19 cellular contexts compared by ENCODE assay signal in genomic region chr11:114269498-114269897, GRCh38. TPM values are rescaled to one million over a fixed set of nuclear protein-coding genes. Genes with fewer than 3 reads are reported as not detected.
DNase-seq lines count a peak whose midpoint lies in the region; ATAC-seq and TF ChIP-seq lines count a peak whose summit lies in the region.
"Had no signal": no experiment of that assay in that cellular context is flagged by ENCODE, and none has a peak within 500 bp of the region (broad histone marks: within the 10 kb centered on the region; RNA-seq: fewer than 3 reads in every experiment).

No MANE protein-coding gene starts in this region.

- ATAC-seq in Right ventricle myocardium superior (ENCODE audit: poor library complexity) (peak; percentile 65), Right ventricle myocardium inferior (no peak), left ventricle myocardium superior (peak; percentile 53)
- ATAC-seq: A549; CD8-positive, alpha-beta T cell; GM12878 had no signal

- H3K9me3 ChIP-seq in left ventricle myocardium inferior (replicated peaks): no peaks in the 10 kb centered on the region
- H3K9me3 ChIP-seq: A549; BLaER1 treated with 17β-estradiol and CSF1 and Interleukin-3, amounts not matched to agents 10 nM and 100 nM; Caco-2 had no signal

- H3K27me3 Mint-ChIP-seq in type B pancreatic cell: peaks cover 29% of the 10 kb centered on the region

- H3K27ac ChIP-seq in left ventricle myocardium inferior (replicated peaks) (no peak overlapping the region), coronary artery (no peak overlapping the region)
- H3K27ac ChIP-seq: 22Rv1; A549; BLaER1 treated with 17β-estradiol and CSF1 and Interleukin-3, amounts not matched to agents 10 nM and 100 nM; C4-2B had no signal

- H3K27ac Mint-ChIP-seq in type B pancreatic cell: no peak overlapping the region
- H3K27ac Mint-ChIP-seq: B cell; CD4-positive, alpha-beta T cell; CD8-positive, alpha-beta T cell had no signal

- H3K36me3 ChIP-seq in left ventricle myocardium inferior: peaks cover 6% of the 10 kb centered on the region
- H3K36me3 ChIP-seq: BLaER1 treated with 17β-estradiol and CSF1 and Interleukin-3, amounts not matched to agents 10 nM and 100 nM had no signal

- no peak overlapping the region for H3K4me3 Mint-ChIP-seq in type B pancreatic cell
- H3K4me3 Mint-ChIP-seq: B cell; CD4-positive, alpha-beta T cell; CD8-positive, alpha-beta T cell had no signal

- intact Hi-C loops in Right ventricle myocardium superior (cut with DNase I): no loop called here
- intact Hi-C loops in Right ventricle myocardium inferior (cut with DNase I): no loop called here
- intact Hi-C loops in left ventricle myocardium superior (cut with micrococcal nuclease): no loop called here
- intact Hi-C loops in left ventricle myocardium inferior (cut with micrococcal nuclease): no loop called here

- DNase-seq in Right ventricle myocardium superior (no peak), Right ventricle myocardium inferior (ENCODE audit: missing footprints) (no peak), left ventricle myocardium superior (no peak), left ventricle myocardium inferior (no peak), coronary artery (ENCODE audit: low spot score) (peak; percentile 21), type B pancreatic cell (ENCODE audit: extremely low spot score, unreplicated experiment) (peak; percentile 2), GDM1 (lab: John Stamatoyannopoulos, UW) (no peak)
- DNase-seq: AML-193; Caco-2; Calu3; CD4-positive, alpha-beta T cell; CD8-positive, alpha-beta T cell; DMS79 treated with DMSO at 0.1 percent for 48 hours had no signal

- no peaks in the 10 kb centered on the region for H3K4me1 Mint-ChIP-seq in type B pancreatic cell (ENCODE audit: unreplicated experiment)
- H3K4me1 Mint-ChIP-seq: B cell had no signal

- H3K4me3 ChIP-seq in left ventricle myocardium inferior (no peak overlapping the region), coronary artery (no peak overlapping the region)
- H3K4me3 ChIP-seq: A549; BLaER1 treated with 17β-estradiol and CSF1 and Interleukin-3, amounts not matched to agents 10 nM and 100 nM; GM12878 had no signal

- no peaks in the 10 kb centered on the region for H3K36me3 Mint-ChIP-seq in type B pancreatic cell
- H3K36me3 Mint-ChIP-seq: CD8-positive, alpha-beta T cell had no signal

- peaks cover 5% of the 10 kb centered on the region for H3K4me1 ChIP-seq in left ventricle myocardium inferior
- H3K4me1 ChIP-seq: A549; BLaER1 treated with 17β-estradiol and CSF1 and Interleukin-3, amounts not matched to agents 10 nM and 100 nM; Caco-2 had no signal

- TF ChIP-seq CTCF in left ventricle myocardium inferior (IDR thresholded peaks at IDR 0.05; ENCODE audit: borderline replicate concordance) (no peak), coronary artery (IDR thresholded peaks at IDR 0.05) (no peak), type B pancreatic cell (conservative IDR thresholded peaks at IDR 0.05) (no peak)

- H3K9me3 Mint-ChIP-seq in type B pancreatic cell: no peaks in the 10 kb centered on the region
- H3K9me3 Mint-ChIP-seq: CD4-positive, alpha-beta T cell; CD8-positive, alpha-beta T cell had no signal

- peaks cover 11% of the 10 kb centered on the region for H3K27me3 ChIP-seq in left ventricle myocardium inferior (ENCODE audit: low read depth)
- H3K27me3 ChIP-seq: BLaER1 treated with 17β-estradiol and CSF1 and Interleukin-3, amounts not matched to agents 10 nM and 100 nM had no signal

RNA-seq across cellular contexts. Expression of gene NNMT, which starts 26.7 kb away (rescaled TPM):
- total RNA-seq in Right ventricle myocardium superior: 29.8 TPM
- total RNA-seq in Right ventricle myocardium inferior: 44.0 TPM
- total RNA-seq in left ventricle myocardium superior: 26.4 TPM
- 32.6 TPM for total RNA-seq in left ventricle myocardium inferior
- total RNA-seq in type B pancreatic cell (ENCODE audit: low replicate concordance): 0.64 and 2.8 TPM in 2 replicates
- total RNA-seq: B cell; CD4-positive, alpha-beta T cell; CD8-positive, alpha-beta T cell; GM12878 had no signal

Comparison
In these comparisons a context has a peak if more than half of its experiments do, and no peak if none do; other contexts are left out.
1. DNase-seq: peak in coronary artery (single experiment) and type B pancreatic cell (single experiment); none in Right ventricle myocardium superior (single experiment), Right ventricle myocardium inferior (single experiment), left ventricle myocardium superior (single experiment), left ventricle myocardium inferior (single experiment) and GDM1 (single experiment).